Comparison of ENCODE assay signal across 12 cellular contexts in the genomic region with DNA sequence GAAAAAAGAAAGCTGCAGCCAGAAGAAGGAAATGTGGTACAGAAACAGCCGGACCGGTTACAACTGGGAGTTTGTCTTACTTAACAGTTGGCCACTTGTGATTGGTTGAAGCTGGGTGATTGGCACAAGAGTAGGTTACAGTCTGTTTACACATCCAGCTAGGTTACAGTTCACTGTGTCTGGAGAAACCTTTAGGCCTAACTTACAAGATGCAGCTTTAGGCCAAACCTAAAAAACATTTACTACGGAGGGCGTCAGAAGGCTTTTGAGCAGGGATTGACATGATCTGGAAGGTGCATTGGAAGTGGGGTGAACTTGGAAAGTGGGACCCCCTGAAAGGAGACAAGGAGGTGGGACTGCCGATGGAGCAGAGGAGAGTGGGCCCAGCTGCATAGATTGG.
A peak's percentile ranks its signal among the peaks of the same experiment; 100 is the strongest.
DNase-seq lines count a peak whose midpoint lies in the region; TF ChIP-seq lines count a peak whose summit lies in the region.
"Had no signal": no experiment of that assay in that cellular context is flagged by ENCODE, and none has a peak within 500 bp of the region (broad histone marks: within the 10 kb centered on the region; RNA-seq: fewer than 3 reads in every experiment).

No MANE protein-coding gene starts in this region.

- H3K4me3 ChIP-seq in prostate gland, result no peak overlapping the region
- H3K4me3 ChIP-seq: dorsolateral prefrontal cortex, SJCRH30 had no signal

- H3K27ac ChIP-seq in prostate gland, result no peak overlapping the region
- H3K27ac ChIP-seq: dorsolateral prefrontal cortex, SJCRH30 had no signal

- peak in 1 of 4 experiments; percentile 15 for TF ChIP-seq CTCF in prostate gland (IDR thresholded peaks at IDR 0.05)

- H3K9me3 ChIP-seq in prostate gland, result no peaks in the 10 kb centered on the region
- H3K9me3 ChIP-seq: SJCRH30 had no signal

- 51% methylated on average over 5 of the region's 5 CpGs for WGBS in prostate gland

- H3K36me3 ChIP-seq in prostate gland, result no peaks in the 10 kb centered on the region
- H3K36me3 ChIP-seq: SJCRH30 had no signal

- no peaks in the 10 kb centered on the region for H3K27me3 ChIP-seq in prostate gland (replicated peaks; ENCODE audit: insufficient read depth)
- H3K27me3 ChIP-seq: dorsolateral prefrontal cortex had no signal

- TF ChIP-seq POLR2A in prostate gland (IDR thresholded peaks at IDR 0.05), result no peak

- DNase-seq in GM04504 (ENCODE audit: low read depth) (peak; percentile 62), RPMI7951 (ENCODE audit: low read depth) (peak; percentile 30), fibroblast of the conjunctiva (ENCODE audit: low read depth) (peak; percentile 90), prostate gland (ENCODE audit: low spot score) (peak; percentile 79), NCI-H1436 treated with DMSO at 0.1 percent for 48 hours (lab: John Stamatoyannopoulos, UW) (no peak), cortex of kidney (lab: John Stamatoyannopoulos, UW) (no peak), NCI-H1694 (lab: John Stamatoyannopoulos, UW) (no peak)
- DNase-seq in activated CD4-positive, alpha-beta T cell treated with anti-CD3 and anti-CD28 coated beads for 4 hours, result no peak
- DNase-seq: dorsolateral prefrontal cortex, naive B cell, NCI-H1092 treated with DMSO at 0.1 percent for 48 hours, SJCRH30 had no signal

- no peaks in the 10 kb centered on the region for H3K4me1 ChIP-seq in prostate gland (replicated peaks)
- H3K4me1 ChIP-seq: SJCRH30 had no signal

- intact Hi-C loops in prostate gland (cut with DNase I), result no loop called here

Comparison
In these comparisons a context has a peak if more than half of its experiments do, and no peak if none do; other contexts are left out.
1. DNase-seq: peak in GM04504 (single experiment), RPMI7951 (single experiment), fibroblast of the conjunctiva (single experiment) and prostate gland (single experiment); none in NCI-H1436 treated with DMSO at 0.1 percent for 48 hours (single experiment), activated CD4-positive, alpha-beta T cell treated with anti-CD3 and anti-CD28 coated beads for 4 hours (0 of 2), cortex of kidney (single experiment) and NCI-H1694 (single experiment).